ENCODE assay signal across 14 cellular contexts in the genomic region with DNA sequence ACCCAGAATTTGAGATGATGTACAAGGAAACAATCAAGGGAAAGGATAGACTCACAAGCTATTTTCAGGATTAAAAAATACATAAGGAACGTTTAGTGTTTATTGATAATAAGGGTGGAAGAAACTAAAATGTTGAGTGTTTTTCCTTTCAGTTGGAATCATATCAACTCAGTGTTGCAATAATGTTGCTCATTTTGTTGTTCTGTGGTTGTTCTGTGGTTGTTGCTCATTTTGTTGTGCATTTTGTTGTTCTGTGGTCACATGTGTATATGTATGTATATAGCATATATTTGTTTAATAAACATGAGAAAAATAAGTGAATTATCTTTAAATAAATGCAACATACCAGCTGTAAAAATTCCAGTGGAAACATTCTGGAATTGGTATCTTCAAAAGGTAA.
"Had no signal": no experiment of that assay in that cellular context is flagged by ENCODE, and none has a peak within 500 bp of the region (broad histone marks: within the 10 kb centered on the region; RNA-seq: fewer than 3 reads in every experiment).

No MANE protein-coding gene starts in this region.

- H3K4me1 ChIP-seq: foreskin keratinocyte, psoas muscle, testis, upper lobe of right lung had no signal

- H3K27ac ChIP-seq: foreskin keratinocyte, psoas muscle, upper lobe of right lung had no signal

- H3K36me3 ChIP-seq: tibial nerve, upper lobe of right lung had no signal

- H3K27me3 ChIP-seq: foreskin keratinocyte, testis, tibial nerve, upper lobe of right lung had no signal

- H3K9me3 ChIP-seq: psoas muscle, testis, tibial nerve, upper lobe of right lung had no signal

- DNase-seq: effector memory CD4-positive, alpha-beta T cell; foreskin keratinocyte; head of caudate nucleus; hippocampal formation; left colon; naive thymus-derived CD4-positive, alpha-beta T cell; nephron progenitor cell; psoas muscle; stimulated activated CD4-positive, alpha-beta T cell treated with anti-CD3 and anti-CD28 coated beads, Interleukin-2, amount 100 ng/mL, for 48 hours; stimulated activated naive CD8-positive, alpha-beta T cell treated with anti-CD3 and anti-CD28 coated beads, Interleukin-15, Interleukin-2, amounts not matched to agents 100 U/mL and 50 U/mL, for 24 hours; upper lobe of right lung had no signal

- H3K4me3 ChIP-seq: psoas muscle, smooth muscle cell, testis, tibial nerve, upper lobe of right lung had no signal
